Comparison of ENCODE assay signal across 21 cellular contexts in the genomic region with DNA sequence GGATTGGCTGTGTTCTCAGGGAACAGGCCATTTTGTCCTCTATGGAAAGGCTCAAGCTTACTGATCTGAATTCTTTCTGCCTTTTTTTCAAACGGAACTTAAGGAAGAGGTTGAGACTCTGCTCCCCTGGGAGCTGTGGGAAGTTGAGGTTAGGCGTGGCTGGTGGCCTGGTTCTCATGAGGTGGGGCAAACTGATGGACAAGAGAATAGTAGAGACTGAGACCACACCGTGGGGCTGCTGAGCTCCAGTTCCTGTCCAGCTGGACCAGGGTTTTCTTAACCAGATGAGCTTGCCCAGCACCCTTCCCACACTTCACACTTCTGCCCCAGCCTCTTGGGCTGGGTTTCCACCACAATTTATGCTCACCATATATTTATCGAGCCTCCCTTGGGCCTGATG. TPM values are rescaled to one million over a fixed set of nuclear protein-coding genes. Genes with fewer than 3 reads are reported as not detected.
A peak's percentile ranks its signal among the peaks of the same experiment; 100 is the strongest.
DNase-seq lines count a peak whose midpoint lies in the region; ATAC-seq, FAIRE-seq and TF ChIP-seq lines count a peak whose summit lies in the region.
"Had no signal": no experiment of that assay in that cellular context is flagged by ENCODE, and none has a peak within 500 bp of the region (broad histone marks: within the 10 kb centered on the region; RNA-seq: fewer than 3 reads in every experiment).

No MANE protein-coding gene starts in this region.

- no peaks in the 10 kb centered on the region for H3K9me3 ChIP-seq in HepG2 (ENCODE audit: low read length)
- H3K9me3 ChIP-seq in right lobe of liver = no peaks in the 10 kb centered on the region
- H3K9me3 ChIP-seq: A549, Caco-2, Peyer's patch had no signal

- H3K4me2 ChIP-seq in HepG2 (ENCODE audit: low read depth, low read length) = no peak overlapping the region
- H3K4me2 ChIP-seq: A549 had no signal

- no peak overlapping the region for H3K4me3 ChIP-seq in HepG2 (replicated peaks in 1 of 3; ENCODE audit: insufficient read depth in 1 of 3, low read depth in 2 of 3, low read length in 3 of 3)
- H3K4me3 ChIP-seq in right lobe of liver = no peak overlapping the region
- H3K4me3 ChIP-seq: A549, Peyer's patch, SK-N-MC had no signal

- peaks cover 6% of the 10 kb centered on the region for H3K79me2 ChIP-seq in HepG2 (ENCODE audit: insufficient read depth, low read length)

- no peak for TF ChIP-seq CTCF in HepG2 (CRISPR knock-in tag; IDR thresholded peaks at IDR 0.05)
- TF ChIP-seq CTCF in right lobe of liver (IDR thresholded peaks at IDR 0.05) = no peak

- peaks cover 7% of the 10 kb centered on the region for H3K4me1 ChIP-seq in HepG2 (ENCODE audit: insufficient read depth, low read length)
- peaks cover 0 to 2% (median 0%) of the 10 kb centered on the region in 4 donors for H3K4me1 ChIP-seq in right lobe of liver
- H3K4me1 ChIP-seq: Caco-2 had no signal

- peaks cover 11% of the 10 kb centered on the region for H3K36me3 Mint-ChIP-seq in central memory CD8-positive, alpha-beta T cell (ENCODE audit: insufficient read depth)

- TF ChIP-seq POLR2A in HepG2 (IDR thresholded peaks at IDR 0.05; ENCODE audit: insufficient read depth in 1 of 2, low read depth in 2 of 2, low read length in 2 of 2) (no peak), right lobe of liver (IDR thresholded peaks at IDR 0.05) (no peak)

- peaks cover 9 to 23% of the 10 kb centered on the region in 2 experiments for H3K36me3 ChIP-seq in HepG2 (replicated peaks in 1 of 2; ENCODE audit: control insufficient read depth in 1 of 2, insufficient read depth in 2 of 2, low read length in 2 of 2)
- peaks cover 0 to 25% (median 4%) of the 10 kb centered on the region in 4 donors for H3K36me3 ChIP-seq in right lobe of liver

- H3K27me3 ChIP-seq in HepG2 (ENCODE audit: control insufficient read depth in 1 of 2, insufficient read depth in 2 of 2, low read length in 2 of 2) = no peaks in the 10 kb centered on the region
- H3K27me3 ChIP-seq in right lobe of liver = no peaks in the 10 kb centered on the region
- H3K27me3 ChIP-seq: Peyer's patch had no signal

- TF ChIP-seq EP300 in HepG2 (IDR thresholded peaks at IDR 0.05; ENCODE audit: low read depth in 2 of 2, low read length in 2 of 2) = no peak
- TF ChIP-seq EP300 in HepG2 (CRISPR knock-in tag; IDR thresholded peaks at IDR 0.05; ENCODE audit: borderline replicate concordance) = no peak

- no peaks in the 10 kb centered on the region for H3K27me3 Mint-ChIP-seq in central memory CD8-positive, alpha-beta T cell

- DNase-seq in HepG2 (ENCODE audit: low spot score) (no peak), right lobe of liver (no peak), NAMALWA (ENCODE audit: low spot score) (peak; percentile 1), frontal cortex (ENCODE audit: low spot score in 2 of 2) (no peak), AG08396 (ENCODE audit: low spot score) (no peak)
- DNase-seq in central memory CD8-positive, alpha-beta T cell (ENCODE audit: low spot score in 2 of 2) = no peak
- DNase-seq: Caco-2, GDM1, GOT3, Kasumi-1, MM.1S, NCI-H1105, NCI-H1694, NCI-H2081 treated with DMSO at 0.1 percent for 48 hours, Peyer's patch, SHP77 had no signal

- no peak for ATAC-seq in HepG2
- no peak for ATAC-seq in right lobe of liver
- no peak for ATAC-seq in central memory CD8-positive, alpha-beta T cell (replicated peaks; ENCODE audit: extremely low read depth, poor library complexity, severe bottlenecking)
- no peak for ATAC-seq in GM21786 (IDR thresholded peaks at IDR 0.05; ENCODE audit: unreplicated experiment)
- ATAC-seq: A549 had no signal

- WGBS in HepG2 (ENCODE audit: low lambda C conversion rate) = 91% methylated on average over 4 of the region's 4 CpGs
- WGBS in right lobe of liver (ENCODE audit: insufficient coverage, low coverage, low lambda C conversion rate, missing lambda C conversion rate) = 49% methylated on average over 2 of the region's 4 CpGs

- no peak overlapping the region for H3K4me3 Mint-ChIP-seq in central memory CD8-positive, alpha-beta T cell

- no peak overlapping the region for H2AFZ ChIP-seq in HepG2 (ENCODE audit: low read length)

- TF ChIP-seq RAD21 in HepG2 (CRISPR knock-in tag; IDR thresholded peaks at IDR 0.05) = no peak

- no peak overlapping the region for H3K27ac ChIP-seq in HepG2 (ENCODE audit: extremely low read length, insufficient read depth, low read length)
- H3K27ac ChIP-seq in right lobe of liver = no peak overlapping the region
- H3K27ac ChIP-seq: A549, Peyer's patch, SK-N-MC had no signal

- H4K20me1 ChIP-seq in HepG2 (ENCODE audit: insufficient read depth, low read length) = no peaks in the 10 kb centered on the region

- H3K27ac Mint-ChIP-seq in central memory CD8-positive, alpha-beta T cell (ENCODE audit: low read depth) = peak overlapping the region; percentile 55

- FAIRE-seq in HepG2 (lab: Jason Lieb, UNC) (no peak), frontal cortex (lab: Jason Lieb, UNC) (no peak)
- FAIRE-seq: A549, GM18507 had no signal

- CTCF ChIA-PET in HepG2 (lab: Yijun Ruan, JAX; ENCODE audit: low intra/inter-chr PET ratio, low total read pairs) = no interaction called here

- intact Hi-C loops in HepG2 (cut with micrococcal nuclease; ENCODE audit: unreplicated experiment) (no loop called here), right lobe of liver (cut with DNase I) (no loop called here)

- no peaks in the 10 kb centered on the region for H3K9me3 Mint-ChIP-seq in central memory CD8-positive, alpha-beta T cell

- POLR2A ChIA-PET in HepG2 (lab: Yijun Ruan, JAX) = interaction anchor here (1.3 to 1.6 kb wide), 2 partner anchors 8 to 29 kb away, joined by 4 to 5 read pairs; no protein-coding TSS in a partner anchor

- no TSS peak for BruUV-seq in HepG2 (replicated peaks; lab: Mats Ljungman, UMichigan)

- no peak overlapping the region for H3K9ac ChIP-seq in HepG2 (ENCODE audit: insufficient read depth, low read depth, low read length)

- peaks cover 8% of the 10 kb centered on the region for H3K4me1 Mint-ChIP-seq in central memory CD8-positive, alpha-beta T cell

- in situ Hi-C loops in HepG2 (cut with HindIII; ENCODE audit: extremely low pct_ligation_motif_present, low pct_unique_long_range_greater_than_20kb) = no loop called here

RNA-seq across cellular contexts. Expression of a gene that starts 6.1 kb away (rescaled TPM):
- total RNA-seq in HepG2 (2016; rRNA removed; fragmentation: Illumina TruSeq; extraction: Trizol) (23.2 and 23.7 TPM in 2 replicates), right lobe of liver (10 to 100 TPM in 3 of 6 experiments, 1 to 10 TPM in 3; 7.7 to 16.1 (median 9.5) TPM), frontal cortex (4.1 TPM)
- 6.5 and 6.6 TPM in 2 replicates for total RNA-seq in HepG2 (2016; cell fraction: cytosol; rRNA removed; fragmentation: Illumina TruSeq; extraction: Trizol; ENCODE audit: low read depth)
- 20.8 and 26.3 TPM in 2 replicates for total RNA-seq in HepG2 (2016; cell fraction: insoluble cytoplasmic fraction; rRNA removed; fragmentation: Illumina TruSeq; extraction: Trizol)
- total RNA-seq in HepG2 (2016; cell fraction: membrane; rRNA removed; fragmentation: Illumina TruSeq; extraction: Trizol) = 15.6 and 19.4 TPM in 2 replicates
- total RNA-seq in HepG2 (2016; cell fraction: nucleus; rRNA removed; fragmentation: Illumina TruSeq; extraction: Trizol) = 14.1 and 15.3 TPM in 2 replicates
- 7.9 and 9.1 TPM in 2 replicates for polyA plus RNA-seq in HepG2 (2011; rRNA removed)
- polyA plus RNA-seq in HepG2 (2011; cell fraction: cytosol; rRNA removed) = 6.7 and 9.3 TPM in 2 replicates
- polyA plus RNA-seq in HepG2 (2011; cell fraction: nucleus; rRNA removed) = 13.1 and 17.4 TPM in 2 replicates
- 6.2 and 7.2 TPM in 2 replicates for polyA plus RNA-seq in HepG2 (2012)
- polyA plus RNA-seq in HepG2 (2016; cell fraction: cytosol; fragmentation: Illumina TruSeq; extraction: Trizol; ENCODE audit: low read depth) = 6.5 and 8.5 TPM in 2 replicates
- 20.4 and 21.3 TPM in 2 replicates for polyA plus RNA-seq in HepG2 (2016; cell fraction: insoluble cytoplasmic fraction; fragmentation: Illumina TruSeq; extraction: Trizol; ENCODE audit: low read depth)
- 13.2 and 17.0 TPM in 2 replicates for polyA plus RNA-seq in HepG2 (2016; cell fraction: membrane; fragmentation: Illumina TruSeq; extraction: Trizol; ENCODE audit: low read depth)
- polyA plus RNA-seq in HepG2 (2016; cell fraction: nucleus; fragmentation: Illumina TruSeq; extraction: Trizol; ENCODE audit: insufficient read depth, low read depth) = 18.0 and 19.1 TPM in 2 replicates
- 15.2 and 46.1 TPM in 2 replicates for polyA minus RNA-seq in HepG2 (2011; rRNA and poly(A)+ RNA removed; ENCODE audit: low replicate concordance)
- polyA minus RNA-seq in HepG2 (2011; cell fraction: cytosol; rRNA and poly(A)+ RNA removed) = 8.3 and 11.6 TPM in 2 replicates
- polyA minus RNA-seq in HepG2 (2011; cell fraction: nucleus; rRNA and poly(A)+ RNA removed) = 23.7 and 26.3 TPM in 2 replicates

RNA-seq across cellular contexts. Expression of a gene that starts 20.2 kb away (rescaled TPM):
- total RNA-seq in HepG2 (2016; rRNA removed; fragmentation: Illumina TruSeq; extraction: Trizol) (36.6 and 44.4 TPM in 2 replicates), right lobe of liver (10 to 100 TPM; 10.1 to 20.4 (median 17.0) TPM), frontal cortex (6.9 TPM)
- total RNA-seq in HepG2 (2016; cell fraction: cytosol; rRNA removed; fragmentation: Illumina TruSeq; extraction: Trizol; ENCODE audit: low read depth) = 4.7 and 5.3 TPM in 2 replicates
- total RNA-seq in HepG2 (2016; cell fraction: insoluble cytoplasmic fraction; rRNA removed; fragmentation: Illumina TruSeq; extraction: Trizol) = 37.6 and 37.9 TPM in 2 replicates
- 17.4 and 17.9 TPM in 2 replicates for total RNA-seq in HepG2 (2016; cell fraction: membrane; rRNA removed; fragmentation: Illumina TruSeq; extraction: Trizol)
- 23.6 and 27.3 TPM in 2 replicates for total RNA-seq in HepG2 (2016; cell fraction: nucleus; rRNA removed; fragmentation: Illumina TruSeq; extraction: Trizol)
- polyA plus RNA-seq in HepG2 (2011; rRNA removed) = 27.3 and 27.8 TPM in 2 replicates
- 15.7 and 16.8 TPM in 2 replicates for polyA plus RNA-seq in HepG2 (2011; cell fraction: cytosol; rRNA removed)
- 36.4 and 42.5 TPM in 2 replicates for polyA plus RNA-seq in HepG2 (2011; cell fraction: nucleus; rRNA removed)
- 18.3 and 22.8 TPM in 2 replicates for polyA plus RNA-seq in HepG2 (2012)
- 2.6 TPM in 2 replicates for polyA plus RNA-seq in HepG2 (2016; cell fraction: cytosol; fragmentation: Illumina TruSeq; extraction: Trizol; ENCODE audit: low read depth)
- polyA plus RNA-seq in HepG2 (2016; cell fraction: insoluble cytoplasmic fraction; fragmentation: Illumina TruSeq; extraction: Trizol; ENCODE audit: low read depth) = 25.4 and 30.9 TPM in 2 replicates
- polyA plus RNA-seq in HepG2 (2016; cell fraction: membrane; fragmentation: Illumina TruSeq; extraction: Trizol; ENCODE audit: low read depth) = 6.2 and 7.0 TPM in 2 replicates
- polyA plus RNA-seq in HepG2 (2016; cell fraction: nucleus; fragmentation: Illumina TruSeq; extraction: Trizol; ENCODE audit: insufficient read depth, low read depth) = 35.3 and 39.8 TPM in 2 replicates
- polyA minus RNA-seq in HepG2 (2011; rRNA and poly(A)+ RNA removed; ENCODE audit: low replicate concordance) = 25.5 and 99.2 TPM in 2 replicates
- polyA minus RNA-seq in HepG2 (2011; cell fraction: cytosol; rRNA and poly(A)+ RNA removed) = 36.0 and 39.4 TPM in 2 replicates
- polyA minus RNA-seq in HepG2 (2011; cell fraction: nucleus; rRNA and poly(A)+ RNA removed) = 27.7 and 33.1 TPM in 2 replicates

RNA-seq across cellular contexts. Expression of a gene that starts 30.3 kb away (rescaled TPM):
- total RNA-seq in HepG2 (2016; rRNA removed; fragmentation: Illumina TruSeq; extraction: Trizol) = 14.5 and 19.3 TPM in 2 replicates
- total RNA-seq in HepG2 (2016; cell fraction: cytosol; rRNA removed; fragmentation: Illumina TruSeq; extraction: Trizol; ENCODE audit: low read depth) = 5.8 and 5.9 TPM in 2 replicates
- total RNA-seq in HepG2 (2016; cell fraction: insoluble cytoplasmic fraction; rRNA removed; fragmentation: Illumina TruSeq; extraction: Trizol) = 15.3 and 18.9 TPM in 2 replicates
- total RNA-seq in HepG2 (2016; cell fraction: membrane; rRNA removed; fragmentation: Illumina TruSeq; extraction: Trizol) = 18.7 and 19.9 TPM in 2 replicates
- 13.9 and 16.9 TPM in 2 replicates for total RNA-seq in HepG2 (2016; cell fraction: nucleus; rRNA removed; fragmentation: Illumina TruSeq; extraction: Trizol)
- 14.3 and 19.4 TPM in 2 replicates for polyA plus RNA-seq in HepG2 (2011; rRNA removed)
- 11.6 and 15.6 TPM in 2 replicates for polyA plus RNA-seq in HepG2 (2011; cell fraction: cytosol; rRNA removed)
- polyA plus RNA-seq in HepG2 (2011; cell fraction: nucleus; rRNA removed) = 49.0 and 73.9 TPM in 2 replicates
- polyA plus RNA-seq in HepG2 (2012) = 26.0 and 33.6 TPM in 2 replicates
- 10.4 and 11.1 TPM in 2 replicates for polyA plus RNA-seq in HepG2 (2016; cell fraction: cytosol; fragmentation: Illumina TruSeq; extraction: Trizol; ENCODE audit: low read depth)
- 30.9 and 41.0 TPM in 2 replicates for polyA plus RNA-seq in HepG2 (2016; cell fraction: insoluble cytoplasmic fraction; fragmentation: Illumina TruSeq; extraction: Trizol; ENCODE audit: low read depth)
- polyA plus RNA-seq in HepG2 (2016; cell fraction: membrane; fragmentation: Illumina TruSeq; extraction: Trizol; ENCODE audit: low read depth) = 21.7 and 25.1 TPM in 2 replicates
- polyA plus RNA-seq in HepG2 (2016; cell fraction: nucleus; fragmentation: Illumina TruSeq; extraction: Trizol; ENCODE audit: insufficient read depth, low read depth) = 40.4 and 46.6 TPM in 2 replicates
- 22.5 and 47.0 TPM in 2 replicates for polyA minus RNA-seq in HepG2 (2011; rRNA and poly(A)+ RNA removed; ENCODE audit: low replicate concordance)
- 15.7 and 18.9 TPM in 2 replicates for polyA minus RNA-seq in HepG2 (2011; cell fraction: cytosol; rRNA and poly(A)+ RNA removed)
- polyA minus RNA-seq in HepG2 (2011; cell fraction: nucleus; rRNA and poly(A)+ RNA removed) = 11.1 and 13.0 TPM in 2 replicates
- 10 to 100 TPM; 10.9 to 28.7 (median 16.5) TPM for total RNA-seq in right lobe of liver
- total RNA-seq in frontal cortex = 6.1 TPM

RNA-seq across cellular contexts. Expression of a gene that starts 39.9 kb away (rescaled TPM):
- total RNA-seq in HepG2 (2016; rRNA removed; fragmentation: Illumina TruSeq; extraction: Trizol) (42.9 and 54.5 TPM in 2 replicates), right lobe of liver (10 to 100 TPM; 27.8 to 43.1 (median 31.6) TPM), frontal cortex (58.3 TPM)
- total RNA-seq in HepG2 (2016; cell fraction: cytosol; rRNA removed; fragmentation: Illumina TruSeq; extraction: Trizol; ENCODE audit: low read depth) = 12.7 and 12.9 TPM in 2 replicates
- total RNA-seq in HepG2 (2016; cell fraction: insoluble cytoplasmic fraction; rRNA removed; fragmentation: Illumina TruSeq; extraction: Trizol) = 42.6 and 53.4 TPM in 2 replicates
- 44.1 and 47.1 TPM in 2 replicates for total RNA-seq in HepG2 (2016; cell fraction: membrane; rRNA removed; fragmentation: Illumina TruSeq; extraction: Trizol)
- 22.9 and 28.9 TPM in 2 replicates for total RNA-seq in HepG2 (2016; cell fraction: nucleus; rRNA removed; fragmentation: Illumina TruSeq; extraction: Trizol)
- polyA plus RNA-seq in HepG2 (2011; rRNA removed) = 10.4 and 15.6 TPM in 2 replicates
- polyA plus RNA-seq in HepG2 (2011; cell fraction: cytosol; rRNA removed) = 13.3 and 14.8 TPM in 2 replicates
- 19.0 and 20.4 TPM in 2 replicates for polyA plus RNA-seq in HepG2 (2011; cell fraction: nucleus; rRNA removed)
- 20.0 and 24.1 TPM in 2 replicates for polyA plus RNA-seq in HepG2 (2012)
- 11.2 and 11.4 TPM in 2 replicates for polyA plus RNA-seq in HepG2 (2016; cell fraction: cytosol; fragmentation: Illumina TruSeq; extraction: Trizol; ENCODE audit: low read depth)
- polyA plus RNA-seq in HepG2 (2016; cell fraction: insoluble cytoplasmic fraction; fragmentation: Illumina TruSeq; extraction: Trizol; ENCODE audit: low read depth) = 37.8 and 42.0 TPM in 2 replicates
- 28.4 and 33.6 TPM in 2 replicates for polyA plus RNA-seq in HepG2 (2016; cell fraction: membrane; fragmentation: Illumina TruSeq; extraction: Trizol; ENCODE audit: low read depth)
- 36.6 and 38.3 TPM in 2 replicates for polyA plus RNA-seq in HepG2 (2016; cell fraction: nucleus; fragmentation: Illumina TruSeq; extraction: Trizol; ENCODE audit: insufficient read depth, low read depth)
- 40.5 and 51.2 TPM in 2 replicates for polyA minus RNA-seq in HepG2 (2011; rRNA and poly(A)+ RNA removed; ENCODE audit: low replicate concordance)
- 17.9 and 18.5 TPM in 2 replicates for polyA minus RNA-seq in HepG2 (2011; cell fraction: cytosol; rRNA and poly(A)+ RNA removed)
- polyA minus RNA-seq in HepG2 (2011; cell fraction: nucleus; rRNA and poly(A)+ RNA removed) = 16.0 and 16.7 TPM in 2 replicates

RNA-seq across cellular contexts. Expression of a gene that starts 45.2 kb away (rescaled TPM):
- 0.27 and 0.32 TPM in 2 replicates for total RNA-seq in HepG2 (2016; rRNA removed; fragmentation: Illumina TruSeq; extraction: Trizol)
- total RNA-seq in HepG2 (2016; cell fraction: cytosol; rRNA removed; fragmentation: Illumina TruSeq; extraction: Trizol; ENCODE audit: low read depth) = not detected in 2 replicates
- total RNA-seq in HepG2 (2016; cell fraction: insoluble cytoplasmic fraction; rRNA removed; fragmentation: Illumina TruSeq; extraction: Trizol) = 0.15 and 0.22 TPM in 2 replicates
- 0.17 and 0.22 TPM in 2 replicates for total RNA-seq in HepG2 (2016; cell fraction: membrane; rRNA removed; fragmentation: Illumina TruSeq; extraction: Trizol)
- 0.40 TPM in 1 of 2 replicates, not detected in the other for total RNA-seq in HepG2 (2016; cell fraction: nucleus; rRNA removed; fragmentation: Illumina TruSeq; extraction: Trizol)
- 0.05 and 0.11 TPM in 2 replicates for polyA plus RNA-seq in HepG2 (2011; rRNA removed)
- polyA plus RNA-seq in HepG2 (2011; cell fraction: cytosol; rRNA removed) = 0.08 TPM in 1 of 2 replicates, not detected in the other
- polyA plus RNA-seq in HepG2 (2011; cell fraction: nucleus; rRNA removed) = 0.45 and 0.84 TPM in 2 replicates
- polyA plus RNA-seq in HepG2 (2012) = 0.11 TPM in 1 of 2 replicates, not detected in the other
- polyA plus RNA-seq in HepG2 (2016; cell fraction: cytosol; fragmentation: Illumina TruSeq; extraction: Trizol; ENCODE audit: low read depth) = 0.17 and 0.22 TPM in 2 replicates
- 0.24 and 0.25 TPM in 2 replicates for polyA plus RNA-seq in HepG2 (2016; cell fraction: insoluble cytoplasmic fraction; fragmentation: Illumina TruSeq; extraction: Trizol; ENCODE audit: low read depth)
- 0.20 and 0.42 TPM in 2 replicates for polyA plus RNA-seq in HepG2 (2016; cell fraction: membrane; fragmentation: Illumina TruSeq; extraction: Trizol; ENCODE audit: low read depth)
- 0.29 TPM in 1 of 2 replicates, not detected in the other for polyA plus RNA-seq in HepG2 (2016; cell fraction: nucleus; fragmentation: Illumina TruSeq; extraction: Trizol; ENCODE audit: insufficient read depth, low read depth)
- 0.08 and 0.14 TPM in 2 replicates for polyA minus RNA-seq in HepG2 (2011; rRNA and poly(A)+ RNA removed; ENCODE audit: low replicate concordance)
- not detected in 2 replicates for polyA minus RNA-seq in HepG2 (2011; cell fraction: cytosol; rRNA and poly(A)+ RNA removed)
- polyA minus RNA-seq in HepG2 (2011; cell fraction: nucleus; rRNA and poly(A)+ RNA removed) = 0.64 TPM in 1 of 2 replicates, not detected in the other
- not detected for total RNA-seq in right lobe of liver
- 0.41 TPM for total RNA-seq in frontal cortex
- total RNA-seq: Caco-2, Daoy, Peyer's patch had no signal
